ENCODE assay signal across 1 cellular context in the genomic region with DNA sequence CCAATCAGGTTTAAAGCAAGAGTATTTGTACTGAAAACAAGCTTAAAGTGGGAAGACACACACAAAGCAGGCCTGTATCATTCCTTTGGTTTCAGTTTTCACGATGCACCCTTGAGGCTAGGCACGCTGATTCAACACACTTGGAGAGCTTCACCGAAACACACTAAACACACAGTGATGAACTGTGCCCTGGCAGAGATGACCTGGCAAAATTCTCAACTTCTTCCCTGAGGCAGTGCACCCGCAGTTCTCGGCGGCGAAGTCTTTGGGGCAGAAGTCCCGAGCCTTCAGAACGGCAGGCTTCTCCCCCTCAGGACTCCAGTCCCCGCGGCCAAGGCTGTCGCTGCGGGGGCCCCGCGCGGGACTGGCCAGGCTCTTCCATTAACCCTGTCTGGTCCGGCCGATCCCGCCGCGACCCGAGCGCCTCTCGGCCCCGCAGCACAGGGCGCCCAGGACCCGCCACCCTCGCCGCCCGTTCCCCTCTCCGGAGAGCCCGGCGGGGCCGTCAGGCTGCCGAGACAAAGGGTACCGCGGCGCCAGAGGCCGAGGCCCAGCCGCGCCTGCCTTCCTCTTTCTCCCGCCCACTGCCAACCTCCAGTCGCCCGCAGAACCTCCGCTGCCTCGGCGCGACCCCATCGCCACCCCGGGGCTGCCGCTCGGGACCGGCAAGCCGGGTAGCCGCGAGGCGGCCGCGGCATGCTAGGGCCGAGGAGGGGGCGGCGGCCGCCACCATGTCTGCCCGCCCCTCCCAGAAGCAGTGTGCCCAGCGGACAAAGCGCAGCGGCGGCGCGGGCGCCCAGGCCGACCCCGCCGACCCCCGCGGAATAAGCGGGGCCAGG.
TF ChIP-seq lines count a peak whose summit lies in the region.

No MANE protein-coding gene starts in this region.

TF ChIP-seq in neural cell, 6 proteins besides CTCF, POLR2A, EP300 and RAD21 (continued from another document):
- TF ChIP-seq, protein P1, sequence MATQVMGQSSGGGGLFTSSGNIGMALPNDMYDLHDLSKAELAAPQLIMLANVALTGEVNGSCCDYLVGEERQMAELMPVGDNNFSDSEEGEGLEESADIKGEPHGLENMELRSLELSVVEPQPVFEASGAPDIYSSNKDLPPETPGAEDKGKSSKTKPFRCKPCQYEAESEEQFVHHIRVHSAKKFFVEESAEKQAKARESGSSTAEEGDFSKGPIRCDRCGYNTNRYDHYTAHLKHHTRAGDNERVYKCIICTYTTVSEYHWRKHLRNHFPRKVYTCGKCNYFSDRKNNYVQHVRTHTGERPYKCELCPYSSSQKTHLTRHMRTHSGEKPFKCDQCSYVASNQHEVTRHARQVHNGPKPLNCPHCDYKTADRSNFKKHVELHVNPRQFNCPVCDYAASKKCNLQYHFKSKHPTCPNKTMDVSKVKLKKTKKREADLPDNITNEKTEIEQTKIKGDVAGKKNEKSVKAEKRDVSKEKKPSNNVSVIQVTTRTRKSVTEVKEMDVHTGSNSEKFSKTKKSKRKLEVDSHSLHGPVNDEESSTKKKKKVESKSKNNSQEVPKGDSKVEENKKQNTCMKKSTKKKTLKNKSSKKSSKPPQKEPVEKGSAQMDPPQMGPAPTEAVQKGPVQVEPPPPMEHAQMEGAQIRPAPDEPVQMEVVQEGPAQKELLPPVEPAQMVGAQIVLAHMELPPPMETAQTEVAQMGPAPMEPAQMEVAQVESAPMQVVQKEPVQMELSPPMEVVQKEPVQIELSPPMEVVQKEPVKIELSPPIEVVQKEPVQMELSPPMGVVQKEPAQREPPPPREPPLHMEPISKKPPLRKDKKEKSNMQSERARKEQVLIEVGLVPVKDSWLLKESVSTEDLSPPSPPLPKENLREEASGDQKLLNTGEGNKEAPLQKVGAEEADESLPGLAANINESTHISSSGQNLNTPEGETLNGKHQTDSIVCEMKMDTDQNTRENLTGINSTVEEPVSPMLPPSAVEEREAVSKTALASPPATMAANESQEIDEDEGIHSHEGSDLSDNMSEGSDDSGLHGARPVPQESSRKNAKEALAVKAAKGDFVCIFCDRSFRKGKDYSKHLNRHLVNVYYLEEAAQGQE (IDR thresholded peaks at IDR 0.05; ENCODE audit: borderline replicate concordance): no peak
- no peak for TF ChIP-seq EZH2 (IDR thresholded peaks at IDR 0.05; ENCODE audit: borderline replicate concordance, insufficient read depth, low read length, poor library complexity, severe bottlenecking)
- no peak for TF ChIP-seq TAF1 (IDR thresholded peaks at IDR 0.05; ENCODE audit: low read depth)
- TF ChIP-seq MXI1 (conservative IDR thresholded peaks at IDR 0.05; ENCODE audit: poor library complexity, severe bottlenecking): no peak
- TF ChIP-seq POLR2AphosphoS5 (IDR thresholded peaks at IDR 0.05): no peak
